ENCODE assay signal across 12 cellular contexts in the genomic region with DNA sequence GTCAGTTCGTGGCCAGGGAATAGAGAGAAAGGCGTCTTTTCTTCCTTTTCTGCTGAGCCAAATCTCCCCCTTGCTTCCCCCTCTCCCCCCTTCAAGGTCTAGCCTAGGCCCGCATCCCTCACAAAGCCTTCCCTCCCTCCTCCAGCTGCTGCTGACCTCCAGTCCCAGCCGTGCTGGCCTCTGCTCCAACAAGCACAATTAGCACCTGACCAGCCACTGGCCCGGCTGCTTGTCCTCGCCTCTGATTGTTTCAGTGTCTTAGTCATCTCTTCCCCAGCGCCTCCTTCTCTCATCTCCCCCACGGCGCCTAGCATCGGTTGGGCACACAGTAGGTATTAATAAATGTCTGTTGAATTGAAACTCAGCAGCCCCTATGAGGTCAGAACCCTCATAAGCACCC. TPM values are rescaled to one million over a fixed set of nuclear protein-coding genes. Genes with fewer than 3 reads are reported as not detected.
A peak's percentile ranks its signal among the peaks of the same experiment; 100 is the strongest.
DNase-seq lines count a peak whose midpoint lies in the region; ATAC-seq and TF ChIP-seq lines count a peak whose summit lies in the region.
"Had no signal": no experiment of that assay in that cellular context is flagged by ENCODE, and none has a peak within 500 bp of the region (broad histone marks: within the 10 kb centered on the region; RNA-seq: fewer than 3 reads in every experiment).

No MANE protein-coding gene starts in this region.

- TF ChIP-seq CTCF in activated B cell treated with CpG ODN at 0.5 μM for 24 hours (IDR thresholded peaks at IDR 0.05) (no peak), mesothelial cell of epicardium (IDR thresholded peaks at IDR 0.05; ENCODE audit: unreplicated experiment) (no peak), tibial artery (IDR thresholded peaks at IDR 0.05) (no peak)

- H3K4me3 Mint-ChIP-seq in activated CD4-positive, alpha-beta T cell treated with anti-CD3 and anti-CD28 coated beads, Interleukin-2, amount 10 ng/mL, durations not matched to agents 7 days and 5 days = no peak overlapping the region
- H3K4me3 Mint-ChIP-seq in activated B cell treated with CpG ODN at 0.5 μM for 24 hours (no peak overlapping the region), mesothelial cell of epicardium (no peak overlapping the region)
- H3K4me3 Mint-ChIP-seq: activated CD8-positive, alpha-beta T cell treated with anti-CD3 and anti-CD28 coated beads, Interleukin-2, amount 10 ng/mL, durations not matched to agents 7 days and 5 days; activated naive CD8-positive, alpha-beta T cell had no signal

- H3K27ac ChIP-seq in tibial artery = peak overlapping the region; percentile 22 to 49
- H3K27ac ChIP-seq: suprapubic skin had no signal

- intact Hi-C loops in activated B cell treated with CpG ODN at 0.5 μM for 24 hours (cut with micrococcal nuclease) (loop anchor here (5.0 kb wide), 1 partner anchor 796 kb away; the partner anchor contains the start of gene ENOX2), tibial artery (cut with DNase I; ENCODE audit: low total_unique reads) (no loop called here)

- peaks cover 15% of the 10 kb centered on the region for H3K36me3 Mint-ChIP-seq in activated CD4-positive, alpha-beta T cell treated with anti-CD3 and anti-CD28 coated beads, Interleukin-2, amount 10 ng/mL, durations not matched to agents 7 days and 5 days (ENCODE audit: low read depth)
- H3K36me3 Mint-ChIP-seq in activated B cell treated with CpG ODN at 0.5 μM for 24 hours (ENCODE audit: low read depth) = peaks cover 11% of the 10 kb centered on the region
- H3K36me3 Mint-ChIP-seq in mesothelial cell of epicardium = peaks cover 1% of the 10 kb centered on the region
- H3K36me3 Mint-ChIP-seq: activated naive CD8-positive, alpha-beta T cell had no signal

- peaks cover 0 to 56% (median 18%) of the 10 kb centered on the region in 4 donors for H3K4me1 ChIP-seq in tibial artery

- ATAC-seq in activated B cell treated with CpG ODN at 0.5 μM for 24 hours (ENCODE audit: low read depth) (no peak), HG03095 (IDR thresholded peaks at IDR 0.05; ENCODE audit: unreplicated experiment) (no peak), HG02588 (IDR thresholded peaks at IDR 0.05; ENCODE audit: unreplicated experiment) (no peak), HG02970 (IDR thresholded peaks at IDR 0.05; ENCODE audit: low FRiP score, unreplicated experiment) (no peak)
- ATAC-seq: activated CD8-positive, alpha-beta T cell treated with anti-CD3 and anti-CD28 coated beads, Interleukin-2, amount 10 ng/mL, durations not matched to agents 7 days and 5 days had no signal

- POLR2A ChIA-PET in activated CD4-positive, alpha-beta T cell treated with anti-CD3 and anti-CD28 coated beads, Interleukin-2, amount 10 ng/mL, durations not matched to agents 7 days and 5 days (lab: Charles Lee) = no interaction called here
- POLR2A ChIA-PET in activated B cell treated with CpG ODN at 0.5 μM for 24 hours (lab: Charles Lee) = interaction anchor here (0.6 kb wide), 1 partner anchor 505 kb away, joined by 4 read pairs; no protein-coding TSS in a partner anchor

- no peaks in the 10 kb centered on the region for H3K27me3 Mint-ChIP-seq in activated CD4-positive, alpha-beta T cell treated with anti-CD3 and anti-CD28 coated beads, Interleukin-2, amount 10 ng/mL, durations not matched to agents 7 days and 5 days
- H3K27me3 Mint-ChIP-seq in activated B cell treated with CpG ODN at 0.5 μM for 24 hours (no peaks in the 10 kb centered on the region), mesothelial cell of epicardium (ENCODE audit: low read depth) (peaks cover 2% of the 10 kb centered on the region)
- H3K27me3 Mint-ChIP-seq: activated naive CD8-positive, alpha-beta T cell had no signal

- CTCF ChIA-PET in activated CD4-positive, alpha-beta T cell treated with anti-CD3 and anti-CD28 coated beads, Interleukin-2, amount 10 ng/mL, durations not matched to agents 7 days and 5 days (lab: Charles Lee) = interaction anchor here (1.1 kb wide), 3 partner anchors 14 to 501 kb away, joined by 3 to 4 read pairs (median 3); no protein-coding TSS in a partner anchor
- CTCF ChIA-PET in activated B cell treated with CpG ODN at 0.5 μM for 24 hours (lab: Charles Lee) = no interaction called here

- no peaks in the 10 kb centered on the region for H3K9me3 ChIP-seq in tibial artery
- H3K9me3 ChIP-seq: sigmoid colon, suprapubic skin had no signal

- H3K27ac Mint-ChIP-seq in activated CD4-positive, alpha-beta T cell treated with anti-CD3 and anti-CD28 coated beads, Interleukin-2, amount 10 ng/mL, durations not matched to agents 7 days and 5 days = peak overlapping the region; percentile 73
- H3K27ac Mint-ChIP-seq in activated B cell treated with CpG ODN at 0.5 μM for 24 hours (peak overlapping the region; percentile 56), mesothelial cell of epicardium (peak overlapping the region; percentile 81)
- H3K27ac Mint-ChIP-seq: activated CD8-positive, alpha-beta T cell treated with anti-CD3 and anti-CD28 coated beads, Interleukin-2, amount 10 ng/mL, durations not matched to agents 7 days and 5 days; activated naive CD8-positive, alpha-beta T cell had no signal

- H3K36me3 ChIP-seq in tibial artery = no peaks in the 10 kb centered on the region
- H3K36me3 ChIP-seq: sigmoid colon, suprapubic skin had no signal

- H3K4me1 Mint-ChIP-seq in activated CD4-positive, alpha-beta T cell treated with anti-CD3 and anti-CD28 coated beads, Interleukin-2, amount 10 ng/mL, durations not matched to agents 7 days and 5 days = peaks cover 50% of the 10 kb centered on the region
- H3K4me1 Mint-ChIP-seq in activated B cell treated with CpG ODN at 0.5 μM for 24 hours = peaks cover 63% of the 10 kb centered on the region
- H3K4me1 Mint-ChIP-seq in mesothelial cell of epicardium = peaks cover 27% of the 10 kb centered on the region

- H3K4me3 ChIP-seq in tibial artery = no peak overlapping the region
- H3K4me3 ChIP-seq: sigmoid colon, suprapubic skin had no signal

- no peaks in the 10 kb centered on the region for H3K9me3 Mint-ChIP-seq in activated CD4-positive, alpha-beta T cell treated with anti-CD3 and anti-CD28 coated beads, Interleukin-2, amount 10 ng/mL, durations not matched to agents 7 days and 5 days
- H3K9me3 Mint-ChIP-seq in activated B cell treated with CpG ODN at 0.5 μM for 24 hours = no peaks in the 10 kb centered on the region
- H3K9me3 Mint-ChIP-seq in mesothelial cell of epicardium = peaks cover 6% of the 10 kb centered on the region

- DNase-seq in activated CD4-positive, alpha-beta T cell treated with anti-CD3 and anti-CD28 coated beads, Interleukin-2, amount 10 ng/mL, durations not matched to agents 7 days and 5 days = no peak
- no peak for DNase-seq in activated CD4-positive, alpha-beta T cell treated with anti-CD3 and anti-CD28 coated beads, Interleukin-2, amount 50 U/mL, for 4 hours
- DNase-seq in activated B cell treated with CpG ODN at 0.5 μM for 24 hours (no peak), mesothelial cell of epicardium (ENCODE audit: low spot score in 2 of 2, unreplicated experiment in 2 of 2) (no peak), tibial artery (peak; percentile 49 to 74)
- DNase-seq: activated CD8-positive, alpha-beta T cell treated with anti-CD3 and anti-CD28 coated beads, Interleukin-2, amount 10 ng/mL, durations not matched to agents 7 days and 5 days; sigmoid colon had no signal

- H3K27me3 ChIP-seq in tibial artery = no peaks in the 10 kb centered on the region
- H3K27me3 ChIP-seq: sigmoid colon, suprapubic skin had no signal

RNA-seq across cellular contexts. Expression of gene ELF4, which starts 4.2 kb away (rescaled TPM):
- total RNA-seq in activated CD4-positive, alpha-beta T cell treated with anti-CD3 and anti-CD28 coated beads, Interleukin-2, amount 10 ng/mL, durations not matched to agents 7 days and 5 days = 10 to 100 TPM; 46.0 to 49.5 TPM
- total RNA-seq in activated B cell treated with CpG ODN at 0.5 μM for 24 hours = 32.4 and 33.0 TPM in 2 replicates
- 21.0 to 22.9 TPM (median 22.2 TPM) in 3 replicates for total RNA-seq in mesothelial cell of epicardium

RNA-seq across cellular contexts. Expression of gene AIFM1, which starts 59.6 kb away (rescaled TPM):
- 10 to 100 TPM; 32.3 to 40.3 TPM for total RNA-seq in activated CD4-positive, alpha-beta T cell treated with anti-CD3 and anti-CD28 coated beads, Interleukin-2, amount 10 ng/mL, durations not matched to agents 7 days and 5 days
- total RNA-seq in activated B cell treated with CpG ODN at 0.5 μM for 24 hours (30.8 and 34.3 TPM in 2 replicates), mesothelial cell of epicardium (31.3 to 34.6 TPM (median 32.1 TPM) in 3 replicates)

Comparison
In these comparisons a context has a peak if more than half of its experiments do, and no peak if none do; other contexts are left out.
1. DNase-seq: peak in tibial artery (2 of 2); none in activated CD4-positive, alpha-beta T cell treated with anti-CD3 and anti-CD28 coated beads, Interleukin-2, amount 10 ng/mL, durations not matched to agents 7 days and 5 days (single experiment), activated CD4-positive, alpha-beta T cell treated with anti-CD3 and anti-CD28 coated beads, Interleukin-2, amount 50 U/mL, for 4 hours (0 of 2), activated B cell treated with CpG ODN at 0.5 μM for 24 hours (single experiment) and mesothelial cell of epicardium (0 of 2).
2. Peak in every context shown above with its lines, with median percentiles within 50 percentile points of each other: H3K27ac Mint-ChIP-seq.